ENCODE assay signal across 11 cellular contexts in genomic region chr11:112584674-112585073, GRCh38.
DNase-seq lines count a peak whose midpoint lies in the region; ATAC-seq and TF ChIP-seq lines count a peak whose summit lies in the region.
"Had no signal": no experiment of that assay in that cellular context is flagged by ENCODE, and none has a peak within 500 bp of the region (broad histone marks: within the 10 kb centered on the region; RNA-seq: fewer than 3 reads in every experiment).

No MANE protein-coding gene starts in this region.

- WGBS in mammary epithelial cell (ENCODE audit: low coverage, missing lambda C conversion rate): 74% methylated on average over 4 of the region's 4 CpGs

- intact Hi-C loops in mammary epithelial cell (cut with micrococcal nuclease): loop anchor here (1.0 to 10.0 kb wide), 4 partner anchors 144 to 380 kb away; partner anchors contain the start of gene NCAM1

- no peak overlapping the region for H2AFZ ChIP-seq in mammary epithelial cell (ENCODE audit: low read depth, low read length)

- BruUV-seq in mammary epithelial cell (replicated peaks; lab: Mats Ljungman, UMichigan): no TSS peak

- peak in 1 of 2 donors; percentile 3 for DNase-seq in activated T-cell treated with anti-CD3 and anti-CD28 coated beads, Interleukin-2, amount 50 U/mL, for 72 hours
- no peak for DNase-seq in activated T-cell treated with anti-CD3 and anti-CD28 coated beads, Interleukin-2, amount 50 U/mL, for 1 hour
- peak; percentile 65 for DNase-seq in NCI-H1436 (lab: John Stamatoyannopoulos, UW)
- DNase-seq in mammary epithelial cell: no peak
- DNase-seq in retinal pigment epithelial cell (ENCODE audit: low read depth): no peak
- DNase-seq in cerebellar cortex (ENCODE audit: low spot score): no peak
- no peak for DNase-seq in G401 (ENCODE audit: low spot score)
- DNase-seq: CD4-positive, alpha-beta T cell; NCI-H2171 treated with DMSO at 0.1 percent for 48 hours; T1000 had no signal

- H3K4me2 ChIP-seq in mammary epithelial cell (ENCODE audit: insufficient read depth, low read depth, low read length): no peak overlapping the region

- no peaks in the 10 kb centered on the region for H3K9me3 Mint-ChIP-seq in activated T-cell treated with anti-CD3 and anti-CD28 coated beads, Interleukin-2, amount 50 U/mL, for 72 hours
- H3K9me3 Mint-ChIP-seq: CD4-positive, alpha-beta T cell had no signal

- H3K9ac ChIP-seq in mammary epithelial cell (ENCODE audit: insufficient read depth, low read length): no peak overlapping the region

- no peaks in the 10 kb centered on the region for H3K36me3 Mint-ChIP-seq in activated T-cell treated with anti-CD3 and anti-CD28 coated beads, Interleukin-2, amount 50 U/mL, for 72 hours (ENCODE audit: insufficient read depth in 2 of 2)

- no peaks in the 10 kb centered on the region for H3K36me3 ChIP-seq in mammary epithelial cell (ENCODE audit: insufficient read depth, low read length)

- H3K4me1 ChIP-seq in mammary epithelial cell (ENCODE audit: insufficient read depth, low read length): no peaks in the 10 kb centered on the region

- CTCF ChIA-PET in mammary epithelial cell (lab: Charles Lee; ENCODE audit: low non-redundant PET): interaction anchor here (0.7 kb wide), 1 partner anchor 364 kb away, joined by 3 read pairs; no protein-coding TSS in a partner anchor

- no peaks in the 10 kb centered on the region for H3K4me1 Mint-ChIP-seq in activated T-cell treated with anti-CD3 and anti-CD28 coated beads, Interleukin-2, amount 50 U/mL, for 72 hours (ENCODE audit: low read depth)

- peaks cover 3% of the 10 kb centered on the region for H3K27me3 ChIP-seq in mammary epithelial cell (ENCODE audit: insufficient read depth, low read length)

- no peaks in the 10 kb centered on the region for H3K79me2 ChIP-seq in mammary epithelial cell (ENCODE audit: insufficient read depth, low read length)

- no peak overlapping the region for H3K4me3 ChIP-seq in mammary epithelial cell (replicated peaks in 1 of 3; ENCODE audit: insufficient read depth in 1 of 3, low read depth in 2 of 3, low read length in 3 of 3)
- H3K4me3 ChIP-seq in retinal pigment epithelial cell (ENCODE audit: low read length): no peak overlapping the region

- peak; percentile 32 to 49 for ATAC-seq in activated T-cell treated with anti-CD3 and anti-CD28 coated beads, Interleukin-2, amount 50 U/mL, for 72 hours (replicated peaks in 1 of 2)
- ATAC-seq in GM21825 (IDR thresholded peaks at IDR 0.05; ENCODE audit: unreplicated experiment): no peak

- dilution Hi-C loops in mammary epithelial cell (cut with HindIII; ENCODE audit: low sequenced_read_pairs): no loop called here

- H3K27ac ChIP-seq in mammary epithelial cell (ENCODE audit: insufficient read depth, low read depth, low read length): no peak overlapping the region

- in situ Hi-C loops in mammary epithelial cell (cut with MboI; ENCODE audit: low sequenced_read_pairs in 2 of 2) (loop anchor here (5.0 to 10.0 kb wide), 4 partner anchors 208 to 700 kb away; no protein-coding TSS in a partner anchor), G401 (cut with HindIII; ENCODE audit: low sequenced_read_pairs) (no loop called here)

- no peaks in the 10 kb centered on the region for H4K20me1 ChIP-seq in mammary epithelial cell (ENCODE audit: insufficient read depth, low read length)

- H3K9me3 ChIP-seq in mammary epithelial cell (replicated peaks; ENCODE audit: insufficient read depth, low read length): no peaks in the 10 kb centered on the region

- peak; percentile 5 to 42 for TF ChIP-seq CTCF in mammary epithelial cell (conservative IDR thresholded peaks at IDR 0.05 in 1 of 2, IDR thresholded peaks at IDR 0.05 in 1 of 2; ENCODE audit: extremely low read depth in 1 of 2, insufficient read depth in 1 of 2, low read depth in 1 of 2, low read length in 2 of 2)
- TF ChIP-seq CTCF in retinal pigment epithelial cell (conservative IDR thresholded peaks at IDR 0.05; ENCODE audit: low read depth, low read length): peak; percentile 33

- H3K27ac Mint-ChIP-seq in activated T-cell treated with anti-CD3 and anti-CD28 coated beads, Interleukin-2, amount 50 U/mL, for 72 hours: no peak overlapping the region
- H3K27ac Mint-ChIP-seq: CD4-positive, alpha-beta T cell had no signal

- H3K27me3 Mint-ChIP-seq in activated T-cell treated with anti-CD3 and anti-CD28 coated beads, Interleukin-2, amount 50 U/mL, for 72 hours (ENCODE audit: low read depth): peaks cover 6% of the 10 kb centered on the region
- H3K27me3 Mint-ChIP-seq: CD4-positive, alpha-beta T cell had no signal

- H3K4me3 Mint-ChIP-seq in activated T-cell treated with anti-CD3 and anti-CD28 coated beads, Interleukin-2, amount 50 U/mL, for 72 hours: no peak overlapping the region
- H3K4me3 Mint-ChIP-seq: CD4-positive, alpha-beta T cell had no signal
